In the genomic region with DNA sequence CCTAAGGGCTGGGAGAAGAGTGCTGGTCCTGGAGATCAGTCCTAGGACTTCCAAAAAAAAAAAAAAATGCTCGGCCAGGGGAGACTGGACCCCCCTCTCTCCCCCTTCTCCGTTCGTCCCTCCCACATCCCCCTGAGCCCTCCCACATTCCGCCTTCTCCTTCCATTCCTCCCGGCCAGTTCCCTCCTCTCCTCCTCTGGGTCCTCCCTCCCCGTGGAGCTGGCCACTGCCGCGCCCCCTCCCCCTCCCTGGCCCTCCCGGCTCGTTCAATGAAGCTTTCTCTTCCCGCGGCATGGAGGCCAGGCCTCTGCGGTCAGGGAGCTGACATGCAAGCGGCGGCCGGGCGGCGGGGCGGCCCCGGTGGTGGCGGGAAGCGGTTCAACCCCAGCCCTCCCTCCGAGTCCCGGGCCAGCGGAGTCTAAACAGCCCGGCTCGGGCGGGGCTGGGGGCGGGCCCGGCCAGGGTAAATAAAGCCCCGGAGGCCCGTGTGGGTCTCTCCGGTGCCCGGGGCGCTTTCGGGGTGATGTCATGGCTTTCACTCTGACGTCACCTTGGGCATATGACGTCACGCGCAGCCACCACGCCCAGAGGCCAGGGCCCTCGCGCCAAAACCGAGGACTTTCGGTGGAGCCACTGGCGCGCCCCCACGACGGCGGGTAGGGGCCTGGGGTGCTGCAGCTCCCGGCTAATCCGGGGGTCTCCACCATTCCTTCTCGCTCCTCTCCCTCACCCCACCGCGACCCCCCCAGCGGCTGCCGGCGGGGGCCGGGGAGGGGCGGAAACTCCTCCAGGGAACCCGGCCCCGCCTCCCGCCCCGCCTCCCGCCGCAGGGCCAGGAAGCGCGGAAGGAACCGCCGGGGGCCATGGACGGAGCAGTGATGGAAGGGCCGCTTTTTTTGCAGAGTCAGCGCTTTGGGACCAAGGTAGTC, we compare ENCODE assay signal across 8 cellular contexts. TPM values are rescaled to one million over a fixed set of nuclear protein-coding genes. Genes with fewer than 3 reads are reported as not detected.
DNase-seq lines count a peak whose midpoint lies in the region; ATAC-seq and TF ChIP-seq lines count a peak whose summit lies in the region.

A gene (plus strand): TSS at position 829 of the 929 bp plus-strand sequence. CDS start 35 bp downstream, at position 864.
A gene with protein sequence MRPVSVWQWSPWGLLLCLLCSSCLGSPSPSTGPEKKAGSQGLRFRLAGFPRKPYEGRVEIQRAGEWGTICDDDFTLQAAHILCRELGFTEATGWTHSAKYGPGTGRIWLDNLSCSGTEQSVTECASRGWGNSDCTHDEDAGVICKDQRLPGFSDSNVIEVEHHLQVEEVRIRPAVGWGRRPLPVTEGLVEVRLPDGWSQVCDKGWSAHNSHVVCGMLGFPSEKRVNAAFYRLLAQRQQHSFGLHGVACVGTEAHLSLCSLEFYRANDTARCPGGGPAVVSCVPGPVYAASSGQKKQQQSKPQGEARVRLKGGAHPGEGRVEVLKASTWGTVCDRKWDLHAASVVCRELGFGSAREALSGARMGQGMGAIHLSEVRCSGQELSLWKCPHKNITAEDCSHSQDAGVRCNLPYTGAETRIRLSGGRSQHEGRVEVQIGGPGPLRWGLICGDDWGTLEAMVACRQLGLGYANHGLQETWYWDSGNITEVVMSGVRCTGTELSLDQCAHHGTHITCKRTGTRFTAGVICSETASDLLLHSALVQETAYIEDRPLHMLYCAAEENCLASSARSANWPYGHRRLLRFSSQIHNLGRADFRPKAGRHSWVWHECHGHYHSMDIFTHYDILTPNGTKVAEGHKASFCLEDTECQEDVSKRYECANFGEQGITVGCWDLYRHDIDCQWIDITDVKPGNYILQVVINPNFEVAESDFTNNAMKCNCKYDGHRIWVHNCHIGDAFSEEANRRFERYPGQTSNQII (minus strand): TSS at position 51 of the 929 bp plus-strand sequence. CDS start 1,308 bp downstream, outside the sequence.

- intact Hi-C loops in MCF 10A (cut with micrococcal nuclease) = no loop called here

- peak within 1 kb of the TSS; percentile 48 for H3K4me3 Mint-ChIP-seq in MCF 10A (ENCODE audit: unreplicated experiment)

- peak within 1 kb of the TSS; percentile 48; the same call in 1 of the 2 replicates for H3K27ac ChIP-seq in VCaP

- TF ChIP-seq CTCF in GM10248 (IDR thresholded peaks at IDR 0.05; ENCODE audit: control extremely low read depth, extremely low read depth, low read depth, missing control alignments) = no peak
- TF ChIP-seq CTCF in VCaP (conservative IDR thresholded peaks at IDR 0.05) = no peak
- no peak for TF ChIP-seq CTCF in MCF 10A (IDR thresholded peaks at IDR 0.05; ENCODE audit: unreplicated experiment)

- no TSS peak for BruUV-seq in MCF 10A (replicated peaks; lab: Mats Ljungman, UMichigan)

- DNase-seq in GM10248 (ENCODE audit: extremely low spot score) (peak; percentile 90), HEK293T (ENCODE audit: extremely low spot score) (peak; percentile 79), NCI-H1092 treated with DMSO at 0.1 percent for 48 hours (lab: John Stamatoyannopoulos, UW) (peak; percentile 54), MCF 10A (ENCODE audit: unreplicated experiment) (peak; percentile 58), iPS-NIHi7 (ENCODE audit: extremely low spot score) (peak; percentile 92), smooth muscle cell of the brain vasculature (ENCODE audit: low read depth, low spot score) (peak; percentile 66)

- POLR2A ChIA-PET in GM10248 (lab: Yijun Ruan, JAX) (interaction anchor here (0.6 to 0.7 kb wide), 2 partner anchors 100 to 424 kb away, joined by 4 to 8 read pairs; no protein-coding TSS in a partner anchor), HEK293T (lab: Yijun Ruan, JAX) (interaction anchor here (0.9 to 1.6 kb wide), 5 partner anchors 14 to 96 kb away, joined by 3 to 6 read pairs (median 3); a partner anchor contains a TSS), MCF 10A (lab: Yijun Ruan, JAX) (no interaction called here)

- no peak for ATAC-seq in HG03378 (IDR thresholded peaks at IDR 0.05; ENCODE audit: unreplicated experiment)

- CTCF ChIA-PET in GM10248 (lab: Yijun Ruan, JAX) (interaction anchor here (1.2 to 3.8 kb wide), 3 partner anchors 12 to 23 kb away, joined by 3 to 26 read pairs (median 7); no protein-coding TSS in a partner anchor), HEK293T (lab: Yijun Ruan, JAX) (no interaction called here), MCF 10A (lab: Yijun Ruan, JAX) (no interaction called here)

- H3K36me3 Mint-ChIP-seq in MCF 10A (ENCODE audit: insufficient read depth, unreplicated experiment) = no peaks in the 10 kb centered on the region

- H3K27me3 Mint-ChIP-seq in MCF 10A (ENCODE audit: insufficient read depth, unreplicated experiment) = no peaks in the 10 kb centered on the region

- no peaks in the 10 kb centered on the region for H3K9me3 Mint-ChIP-seq in MCF 10A (ENCODE audit: unreplicated experiment)

- H3K4me1 Mint-ChIP-seq in MCF 10A (ENCODE audit: insufficient read depth, unreplicated experiment) = peaks cover 11% of the 10 kb centered on the region

- peak within 1 kb of the TSS; percentile 16 for H3K27ac Mint-ChIP-seq in MCF 10A (ENCODE audit: low read depth, unreplicated experiment)

TF ChIP-seq in HEK293T, 16 proteins besides CTCF, POLR2A, EP300 and RAD21:
- peak; percentile 21; the same call in 1 of the 2 replicates for TF ChIP-seq FOXM1 (IDR thresholded peaks at IDR 0.05; ENCODE audit: borderline replicate concordance)
- TF ChIP-seq TARDBP (IDR thresholded peaks at IDR 0.05) = peak; percentile 89; the same call in 1 of the 2 replicates
- TF ChIP-seq L3MBTL2 (conservative IDR thresholded peaks at IDR 0.05) = no peak
TF ChIP-seq in HEK293T: peak in this region for 2.

RNA-seq across cellular contexts. Expression of the first gene that starts in this region (rescaled TPM):
- total RNA-seq in MCF 10A (2022) = 3.4 and 4.6 TPM in 2 replicates

RNA-seq across cellular contexts. Expression of the second gene that starts in this region (rescaled TPM):
- 0.93 and 1.2 TPM in 2 replicates for total RNA-seq in MCF 10A (2022)
